In the genomic region with DNA sequence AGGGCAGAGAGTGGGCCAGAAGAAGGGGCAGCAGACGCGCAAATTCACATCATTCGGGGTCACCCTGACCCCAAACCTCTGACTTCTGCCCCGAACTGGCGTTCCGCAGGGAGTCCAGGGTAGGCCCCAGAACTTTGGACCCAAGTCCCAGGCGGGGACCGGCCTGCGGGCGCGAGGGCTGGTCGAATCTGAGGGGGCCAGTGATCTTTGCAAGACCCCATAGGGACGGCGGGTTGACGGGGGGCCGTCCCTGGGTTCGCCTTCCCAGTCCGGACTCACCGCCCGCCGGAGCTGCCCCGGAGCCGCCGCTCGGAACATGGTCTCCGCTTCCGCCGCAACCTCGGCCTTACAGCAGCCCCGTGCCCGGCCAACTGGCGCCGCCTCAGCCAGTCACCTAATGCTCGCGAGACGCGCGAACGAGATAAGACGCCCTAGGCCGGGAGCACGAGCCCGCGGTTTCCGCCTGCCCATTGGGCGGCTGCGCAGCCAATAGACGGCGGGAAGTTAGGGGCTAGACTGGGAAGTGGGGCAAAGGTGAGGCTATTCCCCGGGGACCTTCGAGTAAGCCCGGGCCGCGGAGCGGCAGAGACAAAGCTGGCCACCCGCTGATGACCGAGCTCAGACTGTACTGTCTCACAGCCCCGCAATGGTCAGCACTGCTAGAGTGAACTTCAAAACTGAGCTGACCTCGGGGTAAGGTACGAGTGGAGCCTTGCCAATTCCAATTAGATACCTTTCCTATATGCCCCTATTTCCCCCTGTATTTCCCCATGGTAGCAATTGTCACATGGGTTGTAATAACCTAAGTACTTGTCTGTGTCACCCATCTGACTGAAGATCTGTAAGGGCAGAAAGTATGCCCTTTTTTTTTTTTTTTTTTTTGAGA, we compare ENCODE assay signal across 8 cellular contexts. TPM values are rescaled to one million over a fixed set of nuclear protein-coding genes. Genes with fewer than 3 reads are reported as not detected.
DNase-seq lines count a peak whose midpoint lies in the region; TF ChIP-seq lines count a peak whose summit lies in the region.

A gene (minus strand): TSS at position 399 of the 886 bp plus-strand sequence. CDS start 81 bp downstream, at position 318.

- no peaks in the 10 kb centered on the region for H3K27me3 Mint-ChIP-seq in HFFc6 (ENCODE audit: insufficient read depth)
- H3K27me3 Mint-ChIP-seq in activated naive CD4-positive, alpha-beta T cell treated with anti-CD3 and anti-CD28 coated beads for 36 hours (ENCODE audit: low read depth): no peaks in the 10 kb centered on the region

- DNase-seq in GM04504 (ENCODE audit: low read depth) (peak; percentile 94), HFFc6 (peak; percentile 91), NAMALWA (ENCODE audit: low spot score) (peak; percentile 97), SK-MEL-5 (ENCODE audit: low read depth, low spot score) (peak; percentile 97), germinal center (ENCODE audit: low spot score) (peak; percentile 98), nucleus accumbens (lab: John Stamatoyannopoulos, UW) (peak; percentile 39 to 93 (median 78)), superior temporal gyrus (ENCODE audit: extremely low spot score) (peak; percentile 86)
- peak; percentile 97 for DNase-seq in activated naive CD4-positive, alpha-beta T cell treated with anti-CD3 and anti-CD28 coated beads for 36 hours

- peak within 1 kb of the TSS; percentile 93 for H3K4me3 Mint-ChIP-seq in HFFc6
- peak within 1 kb of the TSS; percentile 87 for H3K4me3 Mint-ChIP-seq in activated naive CD4-positive, alpha-beta T cell treated with anti-CD3 and anti-CD28 coated beads for 36 hours

- intact Hi-C loops in activated naive CD4-positive, alpha-beta T cell treated with anti-CD3 and anti-CD28 coated beads for 36 hours (cut with micrococcal nuclease): loop anchor here (1.0 to 2.0 kb wide), 2 partner anchors 18 to 25 kb away; a partner anchor contains a TSS

- no peak for TF ChIP-seq CTCF in HFFc6 (IDR thresholded peaks at IDR 0.05)

- peak within 1 kb of the TSS; percentile 93 for H3K27ac Mint-ChIP-seq in HFFc6
- peak within 1 kb of the TSS; percentile 77 for H3K27ac Mint-ChIP-seq in activated naive CD4-positive, alpha-beta T cell treated with anti-CD3 and anti-CD28 coated beads for 36 hours

- H3K36me3 Mint-ChIP-seq in HFFc6 (ENCODE audit: low read depth): 0 out of 2 replicates have a peak, but pooled peaks cover 4% of the 10 kb centered on the region
- peaks cover 3% of the 10 kb centered on the region for H3K36me3 Mint-ChIP-seq in activated naive CD4-positive, alpha-beta T cell treated with anti-CD3 and anti-CD28 coated beads for 36 hours (ENCODE audit: low read depth)

- H3K9me3 Mint-ChIP-seq in HFFc6: no peaks in the 10 kb centered on the region
- H3K9me3 Mint-ChIP-seq in activated naive CD4-positive, alpha-beta T cell treated with anti-CD3 and anti-CD28 coated beads for 36 hours: no peaks in the 10 kb centered on the region

- CTCF ChIA-PET in activated naive CD4-positive, alpha-beta T cell treated with anti-CD3 and anti-CD28 coated beads for 36 hours (lab: Charles Lee): no interaction called here

- H3K4me1 Mint-ChIP-seq in HFFc6 (ENCODE audit: low read depth): peaks cover 47% of the 10 kb centered on the region
- peaks cover 29% of the 10 kb centered on the region for H3K4me1 Mint-ChIP-seq in activated naive CD4-positive, alpha-beta T cell treated with anti-CD3 and anti-CD28 coated beads for 36 hours (ENCODE audit: low read depth)

- in situ Hi-C loops in SK-MEL-5 (cut with HindIII; ENCODE audit: low pct_unique_long_range_greater_than_20kb, low sequenced_read_pairs): no loop called here

RNA-seq across cellular contexts. Expression of the gene that starts here (rescaled TPM):
- total RNA-seq in HFFc6 (2021; fragmentation: NEBNext Ultra II Directional; extraction: Animal tissue kit (Norgen Biotek cat#: 25700)): 100 to 1,000 TPM; 127 to 161 (median 146) TPM
- 157 and 159 TPM in 2 replicates for total RNA-seq in SK-MEL-5 (2014; rRNA removed; shearing (Covaris generic))
- polyA plus RNA-seq in SK-MEL-5 (2015; cell fraction: cytosol; rRNA removed): 75.7 and 77.5 TPM in 2 replicates
- polyA plus RNA-seq in SK-MEL-5 (2015; cell fraction: nucleus; rRNA removed): 61.7 and 71.3 TPM in 2 replicates
- total RNA-seq in activated naive CD4-positive, alpha-beta T cell treated with anti-CD3 and anti-CD28 coated beads for 36 hours: 100 to 1,000 TPM; 158 to 166 TPM

Comparison
In these comparisons a context has a peak if more than half of its experiments do, and no peak if none do; other contexts are left out.
1. Peak in every context shown above with its lines: DNase-seq.